ENCODE assay signal across 1 cellular context in genomic region chr13:61908906-61909305, GRCh38.
TF ChIP-seq lines count a peak whose summit lies in the region.

No MANE protein-coding gene starts in this region.

TF ChIP-seq in GM23338, 12 proteins besides CTCF, POLR2A, EP300 and RAD21 (continued from another document):
- TF ChIP-seq, protein P1, sequence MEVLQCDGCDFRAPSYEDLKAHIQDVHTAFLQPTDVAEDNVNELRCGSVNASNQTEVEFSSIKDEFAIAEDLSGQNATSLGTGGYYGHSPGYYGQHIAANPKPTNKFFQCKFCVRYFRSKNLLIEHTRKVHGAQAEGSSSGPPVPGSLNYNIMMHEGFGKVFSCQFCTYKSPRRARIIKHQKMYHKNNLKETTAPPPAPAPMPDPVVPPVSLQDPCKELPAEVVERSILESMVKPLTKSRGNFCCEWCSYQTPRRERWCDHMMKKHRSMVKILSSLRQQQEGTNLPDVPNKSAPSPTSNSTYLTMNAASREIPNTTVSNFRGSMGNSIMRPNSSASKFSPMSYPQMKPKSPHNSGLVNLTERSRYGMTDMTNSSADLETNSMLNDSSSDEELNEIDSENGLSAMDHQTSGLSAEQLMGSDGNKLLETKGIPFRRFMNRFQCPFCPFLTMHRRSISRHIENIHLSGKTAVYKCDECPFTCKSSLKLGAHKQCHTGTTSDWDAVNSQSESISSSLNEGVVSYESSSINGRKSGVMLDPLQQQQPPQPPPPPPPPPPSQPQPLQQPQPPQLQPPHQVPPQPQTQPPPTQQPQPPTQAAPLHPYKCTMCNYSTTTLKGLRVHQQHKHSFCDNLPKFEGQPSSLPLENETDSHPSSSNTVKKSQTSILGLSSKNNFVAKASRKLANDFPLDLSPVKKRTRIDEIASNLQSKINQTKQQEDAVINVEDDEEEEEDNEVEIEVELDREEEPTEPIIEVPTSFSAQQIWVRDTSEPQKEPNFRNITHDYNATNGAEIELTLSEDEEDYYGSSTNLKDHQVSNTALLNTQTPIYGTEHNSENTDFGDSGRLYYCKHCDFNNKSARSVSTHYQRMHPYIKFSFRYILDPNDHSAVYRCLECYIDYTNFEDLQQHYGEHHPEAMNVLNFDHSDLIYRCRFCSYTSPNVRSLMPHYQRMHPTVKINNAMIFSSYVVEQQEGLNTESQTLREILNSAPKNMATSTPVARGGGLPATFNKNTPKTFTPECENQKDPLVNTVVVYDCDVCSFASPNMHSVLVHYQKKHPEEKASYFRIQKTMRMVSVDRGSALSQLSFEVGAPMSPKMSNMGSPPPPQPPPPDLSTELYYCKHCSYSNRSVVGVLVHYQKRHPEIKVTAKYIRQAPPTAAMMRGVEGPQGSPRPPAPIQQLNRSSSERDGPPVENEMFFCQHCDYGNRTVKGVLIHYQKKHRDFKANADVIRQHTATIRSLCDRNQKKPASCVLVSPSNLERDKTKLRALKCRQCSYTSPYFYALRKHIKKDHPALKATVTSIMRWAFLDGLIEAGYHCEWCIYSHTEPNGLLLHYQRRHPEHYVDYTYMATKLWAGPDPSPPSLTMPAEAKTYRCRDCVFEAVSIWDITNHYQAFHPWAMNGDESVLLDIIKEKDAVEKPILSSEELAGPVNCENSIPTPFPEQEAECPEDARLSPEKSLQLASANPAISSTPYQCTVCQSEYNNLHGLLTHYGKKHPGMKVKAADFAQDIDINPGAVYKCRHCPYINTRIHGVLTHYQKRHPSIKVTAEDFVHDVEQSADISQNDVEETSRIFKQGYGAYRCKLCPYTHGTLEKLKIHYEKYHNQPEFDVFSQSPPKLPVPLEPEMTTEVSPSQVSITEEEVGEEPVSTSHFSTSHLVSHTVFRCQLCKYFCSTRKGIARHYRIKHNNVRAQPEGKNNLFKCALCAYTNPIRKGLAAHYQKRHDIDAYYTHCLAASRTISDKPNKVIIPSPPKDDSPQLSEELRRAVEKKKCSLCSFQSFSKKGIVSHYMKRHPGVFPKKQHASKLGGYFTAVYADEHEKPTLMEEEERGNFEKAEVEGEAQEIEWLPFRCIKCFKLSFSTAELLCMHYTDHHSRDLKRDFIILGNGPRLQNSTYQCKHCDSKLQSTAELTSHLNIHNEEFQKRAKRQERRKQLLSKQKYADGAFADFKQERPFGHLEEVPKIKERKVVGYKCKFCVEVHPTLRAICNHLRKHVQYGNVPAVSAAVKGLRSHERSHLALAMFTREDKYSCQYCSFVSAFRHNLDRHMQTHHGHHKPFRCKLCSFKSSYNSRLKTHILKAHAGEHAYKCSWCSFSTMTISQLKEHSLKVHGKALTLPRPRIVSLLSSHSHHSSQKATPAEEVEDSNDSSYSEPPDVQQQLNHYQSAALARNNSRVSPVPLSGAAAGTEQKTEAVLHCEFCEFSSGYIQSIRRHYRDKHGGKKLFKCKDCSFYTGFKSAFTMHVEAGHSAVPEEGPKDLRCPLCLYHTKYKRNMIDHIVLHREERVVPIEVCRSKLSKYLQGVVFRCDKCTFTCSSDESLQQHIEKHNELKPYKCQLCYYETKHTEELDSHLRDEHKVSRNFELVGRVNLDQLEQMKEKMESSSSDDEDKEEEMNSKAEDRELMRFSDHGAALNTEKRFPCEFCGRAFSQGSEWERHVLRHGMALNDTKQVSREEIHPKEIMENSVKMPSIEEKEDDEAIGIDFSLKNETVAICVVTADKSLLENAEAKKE (CRISPR knock-in tag; IDR thresholded peaks at IDR 0.05) = 0 out of 2 replicates have a peak, but pooled peaks have one; percentile 13
- no peak for TF ChIP-seq CREB1 (CRISPR knock-in tag; IDR thresholded peaks at IDR 0.05; ENCODE audit: low read depth)
